ENCODE assay signal across 8 cellular contexts in genomic region chr17:82153745-82154375, GRCh38. TPM values are rescaled to one million over a fixed set of nuclear protein-coding genes. Genes with fewer than 3 reads are reported as not detected.
DNase-seq lines count a peak whose midpoint lies in the region; ATAC-seq and TF ChIP-seq lines count a peak whose summit lies in the region.

No MANE protein-coding gene starts in this region.

- no peak overlapping the region for H2AFZ ChIP-seq in H9 (ENCODE audit: low read length)

- H3K4me2 ChIP-seq in H9 (ENCODE audit: insufficient read depth, insufficient read length, low read length), result no peak overlapping the region

- WGBS in H9 (ENCODE audit: extremely low coverage, insufficient read length, low lambda C conversion rate), result no CpG with 5 or more reads among the region's 16 CpGs

- H3K4me3 ChIP-seq in lower lobe of right lung, result no peak overlapping the region

- H3K79me1 ChIP-seq in H9 (ENCODE audit: insufficient read depth, low read depth, low read length, poor library complexity, severe bottlenecking), result no peaks in the 10 kb centered on the region

- no peak overlapping the region for H4K8ac ChIP-seq in H9 (replicated peaks; ENCODE audit: insufficient read length, low read depth, low read length)

- H3K27me3 ChIP-seq in H9 (ENCODE audit: insufficient read depth, low read length), result no peaks in the 10 kb centered on the region
- no peaks in the 10 kb centered on the region for H3K27me3 ChIP-seq in lower lobe of right lung (ENCODE audit: low read depth)

- H4K5ac ChIP-seq in H9 (ENCODE audit: insufficient read length, low read depth, low read length), result no peak overlapping the region

- H3K56ac ChIP-seq in H9 (ENCODE audit: insufficient read length, low read depth, low read length), result no peak overlapping the region

- no peaks in the 10 kb centered on the region for H4K20me1 ChIP-seq in H9 (ENCODE audit: control insufficient read depth, insufficient read depth, insufficient read length)

- CTCF ChIA-PET in activated CD4-positive, alpha-beta T cell treated with anti-CD3 and anti-CD28 coated beads, Interleukin-2, amount 10 ng/mL, durations not matched to agents 7 days and 5 days (lab: Charles Lee), result interaction anchor here (0.8 to 4.6 kb wide), 8 partner anchors 33 to 194 kb away, joined by 3 to 21 read pairs (median 4); partner anchors contain the start of genes DCXR and RAC3

- H3K27ac ChIP-seq in H9 (ENCODE audit: insufficient read length, low read depth, low read length) (no peak overlapping the region), lower lobe of right lung (peak overlapping the region; percentile 73)

- H3K36me3 Mint-ChIP-seq in H9 (ENCODE audit: insufficient read depth in 1 of 3, low read depth in 3 of 3), result peaks cover 5 to 24% (median 5%) of the 10 kb centered on the region in 3 experiments; a peak in 6 of 7 replicates
- H3K36me3 Mint-ChIP-seq in activated CD4-positive, alpha-beta T cell treated with anti-CD3 and anti-CD28 coated beads, Interleukin-2, amount 10 ng/mL, durations not matched to agents 7 days and 5 days (ENCODE audit: low read depth), result no peaks in the 10 kb centered on the region

- no peaks in the 10 kb centered on the region for H3K4me1 ChIP-seq in H9 (ENCODE audit: insufficient read depth, low read length)
- H3K4me1 ChIP-seq in lower lobe of right lung, result peaks cover 3% of the 10 kb centered on the region

- no peak overlapping the region for H2BK20ac ChIP-seq in H9 (ENCODE audit: low read depth, low read length, poor library complexity, severe bottlenecking)

- no peak overlapping the region for H2BK12ac ChIP-seq in H9 (ENCODE audit: insufficient read length, low read depth, low read length)

- H3K27me3 Mint-ChIP-seq in H9 (ENCODE audit: low read depth), result peaks cover 12% of the 10 kb centered on the region
- H3K27me3 Mint-ChIP-seq in activated CD4-positive, alpha-beta T cell treated with anti-CD3 and anti-CD28 coated beads, Interleukin-2, amount 10 ng/mL, durations not matched to agents 7 days and 5 days, result no peaks in the 10 kb centered on the region

- H3K18ac ChIP-seq in H9 (ENCODE audit: insufficient read length, low read depth, low read length), result no peak overlapping the region

- peak; percentile 98 for TF ChIP-seq CTCF in H9 (conservative IDR thresholded peaks at IDR 0.05)
- peak; percentile 96 for TF ChIP-seq CTCF in lower lobe of right lung (IDR thresholded peaks at IDR 0.05)

- no peaks in the 10 kb centered on the region for H3K9me3 ChIP-seq in H9 (ENCODE audit: control insufficient read depth, low read depth, low read length)
- H3K9me3 ChIP-seq in lower lobe of right lung, result no peaks in the 10 kb centered on the region

- H3K36me3 ChIP-seq in lower lobe of right lung, result peaks cover 16% of the 10 kb centered on the region

- no peak overlapping the region for H4K91ac ChIP-seq in H9 (ENCODE audit: insufficient read length, low read depth, low read length)

- peaks cover 0 to 5% of the 10 kb centered on the region in 2 experiments; a peak in 1 of 4 replicates for H3K4me1 Mint-ChIP-seq in H9
- H3K4me1 Mint-ChIP-seq in activated CD4-positive, alpha-beta T cell treated with anti-CD3 and anti-CD28 coated beads, Interleukin-2, amount 10 ng/mL, durations not matched to agents 7 days and 5 days, result peaks cover 6% of the 10 kb centered on the region

- H3K9me3 Mint-ChIP-seq in H9, result peaks cover 7 to 26% of the 10 kb centered on the region in 2 experiments; a peak in 4 of 5 replicates
- no peaks in the 10 kb centered on the region for H3K9me3 Mint-ChIP-seq in activated CD4-positive, alpha-beta T cell treated with anti-CD3 and anti-CD28 coated beads, Interleukin-2, amount 10 ng/mL, durations not matched to agents 7 days and 5 days

- H3K23ac ChIP-seq in H9 (ENCODE audit: insufficient read length, low read depth, low read length), result no peak overlapping the region

- intact Hi-C loops in lower lobe of right lung (cut with DNase I), result no loop called here

- H3K4ac ChIP-seq in H9 (ENCODE audit: low read depth, low read length), result no peak overlapping the region

- no peak overlapping the region for H3K14ac ChIP-seq in H9 (ENCODE audit: insufficient read depth, low read length)

- no peaks in the 10 kb centered on the region for H3K79me2 ChIP-seq in H9 (ENCODE audit: insufficient read depth, low read length)

- no peak overlapping the region for H3T11ph ChIP-seq in H9 (ENCODE audit: low read length)

- DNase-seq in CD1c-positive myeloid dendritic cell (ENCODE audit: extremely low spot score) (peak; percentile 87), H9 (peak; percentile 94), NCI-H460 (ENCODE audit: extremely low read depth, low read depth) (peak; percentile 70), dermis blood vessel endothelial cell (peak; percentile 83), lower lobe of right lung (peak; percentile 90)
- DNase-seq in activated CD4-positive, alpha-beta T cell treated with anti-CD3 and anti-CD28 coated beads, Interleukin-2, amount 10 ng/mL, durations not matched to agents 7 days and 5 days, result peak; percentile 86
- peak; percentile 44 for DNase-seq in stimulated activated CD8-positive, alpha-beta memory T cell treated with anti-CD3 and anti-CD28 coated beads, Interleukin-12 subunit alpha, Interleukin-12 subunit beta, amount 100 ng/mL, for 24 hours (ENCODE audit: extremely low read depth)

- H2AK5ac ChIP-seq in H9 (ENCODE audit: insufficient read length, low read length), result no peak overlapping the region

- H3K9ac ChIP-seq in H9 (ENCODE audit: extremely low read depth, insufficient read length, low read length), result no peak overlapping the region

- POLR2A ChIA-PET in activated CD4-positive, alpha-beta T cell treated with anti-CD3 and anti-CD28 coated beads, Interleukin-2, amount 10 ng/mL, durations not matched to agents 7 days and 5 days (lab: Charles Lee), result no interaction called here

- no peak overlapping the region for H2BK5ac ChIP-seq in H9 (ENCODE audit: insufficient read length, low read length)

- H2BK120ac ChIP-seq in H9 (ENCODE audit: low read depth, low read length, poor library complexity, severe bottlenecking), result no peak overlapping the region

- no peaks in the 10 kb centered on the region for H3K23me2 ChIP-seq in H9 (ENCODE audit: insufficient read length, low read depth, low read length, poor library complexity, severe bottlenecking)

- H2BK15ac ChIP-seq in H9 (ENCODE audit: low read depth, low read length), result no peak overlapping the region

- ATAC-seq in lower lobe of right lung (peak; percentile 93 to 95), HG03571 (IDR thresholded peaks at IDR 0.05; ENCODE audit: unreplicated experiment) (no peak)

- H3K27ac Mint-ChIP-seq in H9, result no peak overlapping the region
- H3K27ac Mint-ChIP-seq in activated CD4-positive, alpha-beta T cell treated with anti-CD3 and anti-CD28 coated beads, Interleukin-2, amount 10 ng/mL, durations not matched to agents 7 days and 5 days, result peak overlapping the region; percentile 60

- H3K4me3 Mint-ChIP-seq in H9, result 0 out of 5 replicates have a peak overlapping the region, but pooled peaks of 1 of the 2 experiments have one; percentile 20
- H3K4me3 Mint-ChIP-seq in activated CD4-positive, alpha-beta T cell treated with anti-CD3 and anti-CD28 coated beads, Interleukin-2, amount 10 ng/mL, durations not matched to agents 7 days and 5 days, result no peak overlapping the region

RNA-seq across cellular contexts. Expression of gene FASN, which starts 55.8 kb away (rescaled TPM):
- 420 and 433 TPM in 2 replicates for total RNA-seq in H9 (2021)
- 53.8 and 54.7 TPM in 2 replicates for total RNA-seq in NCI-H460 (2014; rRNA removed; shearing (Covaris generic))
- 331 and 378 TPM in 2 replicates for polyA plus RNA-seq in NCI-H460 (2014; cell fraction: nucleus; rRNA removed)
- total RNA-seq in activated CD4-positive, alpha-beta T cell treated with anti-CD3 and anti-CD28 coated beads, Interleukin-2, amount 10 ng/mL, durations not matched to agents 7 days and 5 days, result 100 to 1,000 TPM; 138 to 139 TPM
- 51.1 and 216 TPM in 2 replicates for total RNA-seq in dermis blood vessel endothelial cell
- 302 TPM for total RNA-seq in lower lobe of right lung

RNA-seq across cellular contexts. Expression of gene CCDC57, which starts 58.8 kb away (rescaled TPM):
- total RNA-seq in H9 (2021), result 11.0 and 14.6 TPM in 2 replicates
- total RNA-seq in NCI-H460 (2014; rRNA removed; shearing (Covaris generic)), result 21.2 and 21.3 TPM in 2 replicates
- 96.6 and 103 TPM in 2 replicates for polyA plus RNA-seq in NCI-H460 (2014; cell fraction: nucleus; rRNA removed)
- 10 to 100 TPM; 60.5 to 69.7 TPM for total RNA-seq in activated CD4-positive, alpha-beta T cell treated with anti-CD3 and anti-CD28 coated beads, Interleukin-2, amount 10 ng/mL, durations not matched to agents 7 days and 5 days
- 5.4 and 9.4 TPM in 2 replicates for total RNA-seq in dermis blood vessel endothelial cell
- total RNA-seq in lower lobe of right lung, result 63.4 TPM

Comparison
In these comparisons a context has a peak if more than half of its experiments do, and no peak if none do; other contexts are left out.
1. DNase-seq: peak in every context shown above with its lines; median percentile 94 in H9; 90 in lower lobe of right lung; 87 in CD1c-positive myeloid dendritic cell; 86 in activated CD4-positive, alpha-beta T cell treated with anti-CD3 and anti-CD28 coated beads, Interleukin-2, amount 10 ng/mL, durations not matched to agents 7 days and 5 days; 83 in dermis blood vessel endothelial cell; 70 in NCI-H460; 44 in stimulated activated CD8-positive, alpha-beta memory T cell treated with anti-CD3 and anti-CD28 coated beads, Interleukin-12 subunit alpha, Interleukin-12 subunit beta, amount 100 ng/mL, for 24 hours.